ENCODE assay signal across 8 cellular contexts in the genomic region with DNA sequence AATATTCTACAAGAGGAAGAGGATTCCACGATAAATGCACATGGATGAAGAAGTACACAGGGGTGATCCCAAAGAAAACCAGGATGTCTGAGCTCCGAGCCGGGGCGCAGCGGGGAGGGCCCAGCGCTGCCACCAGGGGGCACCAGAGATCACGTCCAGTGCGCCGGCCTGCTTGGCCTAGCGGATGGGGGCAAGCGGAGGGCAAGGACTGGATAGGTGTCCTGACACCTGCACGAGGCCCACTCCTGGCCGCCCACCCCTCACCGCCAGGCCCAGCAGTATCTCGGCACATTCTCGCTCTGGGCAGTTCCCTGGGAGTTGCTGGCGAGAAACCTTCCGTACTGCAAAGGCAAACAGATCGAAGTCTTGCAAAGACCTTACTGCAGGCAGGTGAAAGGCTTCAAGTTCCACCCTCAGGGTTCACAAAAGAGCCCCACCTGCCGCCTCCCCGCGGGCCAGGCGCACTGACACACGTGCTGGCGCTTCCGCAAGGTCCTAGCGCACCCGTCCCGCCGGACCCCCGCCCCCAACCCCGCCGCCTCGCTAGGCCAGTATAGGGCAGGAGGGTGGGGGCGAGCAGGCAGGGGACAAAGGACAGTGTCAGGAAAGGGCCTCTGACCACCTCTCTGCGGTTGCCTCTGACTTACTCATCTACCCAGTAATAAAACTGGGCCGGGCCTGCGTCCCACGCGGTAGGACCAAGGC. TPM values are rescaled to one million over a fixed set of nuclear protein-coding genes. Genes with fewer than 3 reads are reported as not detected.
DNase-seq lines count a peak whose midpoint lies in the region; ATAC-seq and TF ChIP-seq lines count a peak whose summit lies in the region.

No MANE protein-coding gene starts in this region.

- DNase-seq in AG20443 (ENCODE audit: low spot score) (peak; percentile 89), H4 (ENCODE audit: low spot score) (peak; percentile 42), PC-3 (peak; percentile 72), foreskin fibroblast (peak in 1 of 2 donors; percentile 76), thoracic aorta (ENCODE audit: low spot score) (no peak), amniotic stem cell (lab: John Stamatoyannopoulos, UW) (no peak)

- H3K79me2 ChIP-seq in PC-3 (ENCODE audit: low read length): no peaks in the 10 kb centered on the region

- CTCF ChIA-PET in PC-3 (lab: Charles Lee): interaction anchor here (0.5 to 2.5 kb wide), 19 partner anchors 11 to 613 kb away, joined by 3 to 27 read pairs (median 3); partner anchors contain the start of genes CCDC9B and PAK6

- no peak overlapping the region for H3K27ac Mint-ChIP-seq in activated T-helper 17 cell treated with anti-CD3 and anti-CD28 coated beads, Interleukin-2, amount 50 U/mL, for 72 hours

- no TSS peak for BruUV-seq in PC-3 (replicated peaks; lab: Mats Ljungman, UMichigan)

- H3K9me3 Mint-ChIP-seq in activated T-helper 17 cell treated with anti-CD3 and anti-CD28 coated beads, Interleukin-2, amount 50 U/mL, for 72 hours: no peaks in the 10 kb centered on the region

- intact Hi-C loops in PC-3 (cut with micrococcal nuclease): loop anchor here (1.0 kb wide), 2 partner anchors 31 to 142 kb away; no protein-coding TSS in a partner anchor

- H3F3A ChIP-seq in PC-3 (ENCODE audit: low read length, unreplicated experiment): no peaks in the 10 kb centered on the region

- no peaks in the 10 kb centered on the region for H3K9me2 ChIP-seq in PC-3 (replicated peaks; ENCODE audit: low read length)

- peak overlapping the region; percentile 17; the same call in 1 of the 2 replicates for H3K4me2 ChIP-seq in PC-3 (ENCODE audit: low read length)

- H3K4me1 ChIP-seq in PC-3 (ENCODE audit: insufficient read depth, low read length) (no peaks in the 10 kb centered on the region), neutrophil (ENCODE audit: control insufficient read depth in 1 of 2, insufficient read depth in 1 of 2, low read depth in 1 of 2, low read length in 1 of 2) (peaks cover 26 to 27% of the 10 kb centered on the region in 2 experiments), thoracic aorta (ENCODE audit: control insufficient read depth in 1 of 2, low read depth in 2 of 2) (peaks cover 3 to 34% of the 10 kb centered on the region in 2 donors)

- H3K27ac ChIP-seq in PC-3 (ENCODE audit: low read length): no peak overlapping the region
- no peak overlapping the region for H3K27ac ChIP-seq in neutrophil
- no peak overlapping the region for H3K27ac ChIP-seq in thoracic aorta

- peak; percentile 98 for TF ChIP-seq CTCF in PC-3 (conservative IDR thresholded peaks at IDR 0.05; ENCODE audit: low read depth, low read length)
- peak; percentile 99 for TF ChIP-seq CTCF in foreskin fibroblast (IDR thresholded peaks at IDR 0.05; ENCODE audit: low read depth, low read length)
- peak; percentile 94 for TF ChIP-seq CTCF in neutrophil (IDR thresholded peaks at IDR 0.05)
- peak; percentile 98 for TF ChIP-seq CTCF in thoracic aorta (IDR thresholded peaks at IDR 0.05)

- ATAC-seq in PC-3 (peak; percentile 63), thoracic aorta (ENCODE audit: insufficient number of reproducible peaks, low FRiP score, low read depth) (no peak)
- peak; percentile 62 for ATAC-seq in activated T-helper 17 cell treated with anti-CD3 and anti-CD28 coated beads, Interleukin-2, amount 50 U/mL, for 72 hours (replicated peaks)

- H3K4me3 ChIP-seq in PC-3 (ENCODE audit: low read length) (no peak overlapping the region), foreskin fibroblast (ENCODE audit: low read depth in 1 of 2, low read length in 2 of 2) (no peak overlapping the region), neutrophil (ENCODE audit: low read depth in 1 of 2, low read length in 1 of 2) (no peak overlapping the region), thoracic aorta (no peak overlapping the region)

- H3K9me3 ChIP-seq in PC-3 (ENCODE audit: low read length): no peaks in the 10 kb centered on the region
- H3K9me3 ChIP-seq in neutrophil: no peaks in the 10 kb centered on the region
- no peaks in the 10 kb centered on the region for H3K9me3 ChIP-seq in thoracic aorta

- H3K36me3 ChIP-seq in PC-3 (ENCODE audit: low read depth, low read length) (peaks cover 2% of the 10 kb centered on the region; the same call in 1 of the 2 replicates), neutrophil (no peaks in the 10 kb centered on the region), thoracic aorta (no peaks in the 10 kb centered on the region)

- H2AFZ ChIP-seq in PC-3 (ENCODE audit: low read length): 0 out of 2 replicates have a peak overlapping the region, but pooled peaks have one; percentile 33

- no peaks in the 10 kb centered on the region for H3K4me1 Mint-ChIP-seq in activated T-helper 17 cell treated with anti-CD3 and anti-CD28 coated beads, Interleukin-2, amount 50 U/mL, for 72 hours

- no peaks in the 10 kb centered on the region for H3K36me3 Mint-ChIP-seq in activated T-helper 17 cell treated with anti-CD3 and anti-CD28 coated beads, Interleukin-2, amount 50 U/mL, for 72 hours (ENCODE audit: low read depth)

- H3K27me3 ChIP-seq in PC-3 (ENCODE audit: low read length): no peaks in the 10 kb centered on the region
- peaks cover 61% of the 10 kb centered on the region for H3K27me3 ChIP-seq in neutrophil
- peaks cover 15% of the 10 kb centered on the region for H3K27me3 ChIP-seq in thoracic aorta (replicated peaks; ENCODE audit: insufficient read depth)

- POLR2A ChIA-PET in PC-3 (lab: Charles Lee; ENCODE audit: unreplicated experiment): interaction anchor here (0.5 kb wide), 1 partner anchor 31 kb away, joined by 4 read pairs; no protein-coding TSS in a partner anchor

- H4K20me1 ChIP-seq in PC-3 (ENCODE audit: low read length): no peaks in the 10 kb centered on the region

- H3K9ac ChIP-seq in PC-3 (ENCODE audit: low read length): no peak overlapping the region

- peaks cover 13% of the 10 kb centered on the region for H3K27me3 Mint-ChIP-seq in activated T-helper 17 cell treated with anti-CD3 and anti-CD28 coated beads, Interleukin-2, amount 50 U/mL, for 72 hours

- H3K4me3 Mint-ChIP-seq in activated T-helper 17 cell treated with anti-CD3 and anti-CD28 coated beads, Interleukin-2, amount 50 U/mL, for 72 hours: no peak overlapping the region

RNA-seq across cellular contexts. Expression of gene ANKRD63, which starts 3.3 kb away (rescaled TPM):
- total RNA-seq in H4 (2014; rRNA removed; shearing (Covaris generic)): 0.37 TPM in 1 of 2 replicates, not detected in the other
- 1.2 and 1.4 TPM in 2 replicates for total RNA-seq in PC-3 (2014; rRNA removed)
- not detected for total RNA-seq in activated T-helper 17 cell treated with anti-CD3 and anti-CD28 coated beads, Interleukin-2, amount 50 U/mL, for 72 hours
- not detected for total RNA-seq in thoracic aorta

RNA-seq across cellular contexts. Expression of gene PLCB2, which starts 28.1 kb away (rescaled TPM):
- total RNA-seq in H4 (2014; rRNA removed; shearing (Covaris generic)): 1.6 and 2.4 TPM in 2 replicates
- total RNA-seq in PC-3 (2014; rRNA removed) (1.3 and 3.2 TPM in 2 replicates), thoracic aorta (10 to 100 TPM; 17.7 to 32.4 TPM)
- 100 to 1,000 TPM; 111 to 116 TPM for total RNA-seq in activated T-helper 17 cell treated with anti-CD3 and anti-CD28 coated beads, Interleukin-2, amount 50 U/mL, for 72 hours

RNA-seq across cellular contexts. Expression of gene PAK6, which starts 40.7 kb away (rescaled TPM):
- 2.4 TPM in 1 of 2 replicates, not detected in the other for total RNA-seq in H4 (2014; rRNA removed; shearing (Covaris generic))
- total RNA-seq in PC-3 (2014; rRNA removed) (30.4 TPM in 2 replicates), thoracic aorta (under 1 TPM; 0.68 to 0.78 TPM)
- 1 to 10 TPM in 1 of 2 donors, under 1 TPM in 1; 0.42 to 1.4 TPM for total RNA-seq in activated T-helper 17 cell treated with anti-CD3 and anti-CD28 coated beads, Interleukin-2, amount 50 U/mL, for 72 hours

RNA-seq across cellular contexts. Expression of gene INAFM2, which starts 43.9 kb away (rescaled TPM):
- 13.0 and 15.7 TPM in 2 replicates for total RNA-seq in H4 (2014; rRNA removed; shearing (Covaris generic))
- total RNA-seq in PC-3 (2014; rRNA removed) (22.1 and 32.1 TPM in 2 replicates), thoracic aorta (10 to 100 TPM; 63.8 to 79.2 TPM)
- total RNA-seq in activated T-helper 17 cell treated with anti-CD3 and anti-CD28 coated beads, Interleukin-2, amount 50 U/mL, for 72 hours: 10 to 100 TPM; 10.8 to 11.0 TPM

Comparison
In these comparisons a context has a peak if more than half of its experiments do, and no peak if none do; other contexts are left out.
1. DNase-seq: peak in AG20443 (single experiment), H4 (single experiment) and PC-3 (single experiment); none in thoracic aorta (single experiment) and amniotic stem cell (single experiment).
2. Peak in every context shown above with its lines, with median percentiles within 50 percentile points of each other: CTCF ChIP-seq.